In genomic region chr6:105810105-105810921, GRCh38 we compare ENCODE assay signal across 8 cellular contexts.
A peak's percentile ranks its signal among the peaks of the same experiment; 100 is the strongest.
DNase-seq lines count a peak whose midpoint lies in the region; ATAC-seq, FAIRE-seq and TF ChIP-seq lines count a peak whose summit lies in the region.

No MANE protein-coding gene starts in this region.

- peaks cover 21% of the 10 kb centered on the region for H3F3A ChIP-seq in PC-9 (ENCODE audit: insufficient read depth, low read depth)

- FAIRE-seq in urothelium cell line (lab: Jason Lieb, UNC), result no peak

- peak overlapping the region; percentile 85 for H3K27ac ChIP-seq in PC-9

- H3K36me3 ChIP-seq in PC-9 (ENCODE audit: low read depth) (0 out of 2 replicates have a peak, but pooled peaks cover 7% of the 10 kb centered on the region), mucosa of descending colon (ENCODE audit: low read depth) (no peaks in the 10 kb centered on the region)

- POLR2A ChIA-PET in PC-9 (lab: Charles Lee; ENCODE audit: unreplicated experiment), result no interaction called here

- peak overlapping the region; percentile 45 for H2AFZ ChIP-seq in PC-9

- TF ChIP-seq CTCF in PC-9 (conservative IDR thresholded peaks at IDR 0.05) (no peak), mucosa of descending colon (IDR thresholded peaks at IDR 0.05) (no peak)

- H3K4me2 ChIP-seq in PC-9, result peak overlapping the region; percentile 56

- H3K4me1 ChIP-seq in PC-9 (replicated peaks; ENCODE audit: insufficient read depth), result peaks cover 41% of the 10 kb centered on the region
- H3K4me1 ChIP-seq in mucosa of descending colon (ENCODE audit: low read depth), result peaks cover 7% of the 10 kb centered on the region

- no peaks in the 10 kb centered on the region for H3K79me2 ChIP-seq in PC-9 (ENCODE audit: low read depth)

- no peaks in the 10 kb centered on the region for H4K20me1 ChIP-seq in PC-9 (ENCODE audit: insufficient read depth)

- ATAC-seq in HG03025 (IDR thresholded peaks at IDR 0.05; ENCODE audit: low FRiP score, unreplicated experiment), result peak; percentile 54
- ATAC-seq in mucosa of descending colon, result peak; percentile 84

- CTCF ChIA-PET in PC-9 (lab: Charles Lee), result interaction anchor here (0.5 to 1.1 kb wide), 3 partner anchors 71 to 413 kb away, joined by 3 to 4 read pairs (median 3); no protein-coding TSS in a partner anchor

- peak; percentile 27 for DNase-seq in SIG-M5 treated with dmso at 0.1 percent for 504 hours (lab: John Stamatoyannopoulos, UW; ENCODE audit: unreplicated experiment)
- no peak for DNase-seq in SIG-M5 (lab: John Stamatoyannopoulos, UW)
- peak; percentile 73 to 89 for DNase-seq in PC-9
- DNase-seq in amniotic stem cell (lab: John Stamatoyannopoulos, UW), result peak; percentile 50
- DNase-seq in mucosa of descending colon, result peak in 1 of 3 donors; percentile 21
- peak; percentile 42 for DNase-seq in urothelium cell line (ENCODE audit: low spot score)
- no peak for DNase-seq in C1 segment of cervical spinal cord (lab: John Stamatoyannopoulos, UW)

- H3K4me3 ChIP-seq in PC-9, result peak overlapping the region; percentile 23; the same call in 1 of the 2 replicates
- no peak overlapping the region for H3K4me3 ChIP-seq in mucosa of descending colon

- H3K27me3 ChIP-seq in PC-9 (ENCODE audit: insufficient read depth, low read depth), result no peaks in the 10 kb centered on the region

- no peaks in the 10 kb centered on the region for H3K9me2 ChIP-seq in PC-9 (ENCODE audit: insufficient read depth)

- intact Hi-C loops in PC-9 (cut with micrococcal nuclease; ENCODE audit: unreplicated experiment), result loop anchor here (5.0 kb wide), 1 partner anchor 277 kb away; the partner anchor contains the start of gene PRDM1
- intact Hi-C loops in mucosa of descending colon (cut with DNase I, micrococcal nuclease), result no loop called here

- TSS peak; percentile 21 for BruUV-seq in PC-9 (replicated peaks; lab: Mats Ljungman, UMichigan)

- peaks cover 13% of the 10 kb centered on the region for H3K9me3 ChIP-seq in PC-9 (ENCODE audit: insufficient read depth, low read depth)
- no peaks in the 10 kb centered on the region for H3K9me3 ChIP-seq in mucosa of descending colon

Comparison
In these comparisons a context has a peak if more than half of its experiments do, and no peak if none do; other contexts are left out.
1. DNase-seq: peak in SIG-M5 treated with dmso at 0.1 percent for 504 hours (single experiment), PC-9 (2 of 2), amniotic stem cell (single experiment) and urothelium cell line (single experiment); none in SIG-M5 (single experiment) and C1 segment of cervical spinal cord (0 of 14).